21 cellular contexts compared by ENCODE assay signal in the genomic region with DNA sequence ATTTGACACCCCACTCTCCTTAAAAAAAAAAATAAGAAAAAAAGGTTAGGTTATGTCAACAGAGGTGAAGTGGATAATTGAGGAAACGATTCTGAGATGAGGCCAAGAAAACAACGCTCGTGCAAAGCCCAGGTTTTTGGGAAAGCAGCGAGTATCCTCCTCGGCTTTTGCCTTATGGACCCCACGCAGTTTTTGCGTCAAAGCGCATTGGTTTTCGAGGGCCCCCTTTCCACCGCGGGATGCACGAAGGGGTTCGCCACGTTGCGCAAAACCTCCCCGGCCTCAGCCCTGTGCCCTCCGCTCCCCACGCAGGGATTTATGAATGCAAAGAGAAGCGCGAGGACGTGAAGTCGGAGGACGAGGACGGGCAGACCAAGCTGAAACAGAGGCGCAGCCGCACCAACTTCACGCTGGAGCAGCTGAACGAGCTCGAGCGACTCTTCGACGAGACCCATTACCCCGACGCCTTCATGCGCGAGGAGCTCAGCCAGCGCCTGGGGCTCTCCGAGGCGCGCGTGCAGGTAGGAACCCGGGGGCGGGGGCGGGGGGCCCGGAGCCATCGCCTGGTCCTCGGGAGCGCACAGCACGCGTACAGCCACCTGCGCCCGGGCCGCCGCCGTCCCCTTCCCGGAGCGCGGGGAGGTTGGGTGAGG. TPM values are rescaled to one million over a fixed set of nuclear protein-coding genes. Genes with fewer than 3 reads are reported as not detected.
"Had no signal": no experiment of that assay in that cellular context is flagged by ENCODE, and none has a peak within 500 bp of the region (broad histone marks: within the 10 kb centered on the region; RNA-seq: fewer than 3 reads in every experiment).

No MANE protein-coding gene starts in this region.

- H3K36me3 ChIP-seq: heart left ventricle, lower lobe of right lung, right atrium auricular region, suprapubic skin, upper lobe of left lung had no signal

- H3K4me3 ChIP-seq: heart left ventricle, lower lobe of right lung, right atrium auricular region, skin epidermis, suprapubic skin, upper lobe of left lung had no signal

- H3K4me1 ChIP-seq: lower lobe of right lung, suprapubic skin had no signal

- DNase-seq: activated CD4-positive, CD25-positive, alpha-beta regulatory T cell; activated CD8-positive, alpha-beta memory T cell treated with anti-CD3 and anti-CD28 coated beads, Interleukin-2, amount 50 U/mL, for 4 hours; activated CD8-positive, alpha-beta T cell treated with anti-CD3 and anti-CD28 coated beads, Interleukin-2, amount 10 ng/mL, durations not matched to agents 7 days and 5 days; effector memory CD8-positive, alpha-beta T cell; heart left ventricle; left cardiac atrium; lower lobe of right lung; naive B cell; stimulated activated naive CD8-positive, alpha-beta T cell treated with anti-CD3 and anti-CD28 coated beads, Interleukin-15, Interleukin-2, amounts not matched to agents 100 U/mL and 50 U/mL, for 24 hours; SW 1271 had no signal

- H3K27ac ChIP-seq: epithelial cell of prostate, heart left ventricle, lower lobe of right lung, right atrium auricular region, suprapubic skin, upper lobe of left lung had no signal

- H3K27ac Mint-ChIP-seq: activated CD8-positive, alpha-beta T cell treated with anti-CD3 and anti-CD28 coated beads, Interleukin-2, amount 10 ng/mL, durations not matched to agents 7 days and 5 days; effector memory CD8-positive, alpha-beta T cell had no signal

- H3K4me3 Mint-ChIP-seq: activated CD4-positive, alpha-beta T cell treated with anti-CD3 and anti-CD28 coated beads, Interleukin-2, amount 10 ng/mL, durations not matched to agents 24 days and 14 days; activated CD8-positive, alpha-beta T cell treated with anti-CD3 and anti-CD28 coated beads, Interleukin-2, amount 10 ng/mL, durations not matched to agents 7 days and 5 days; effector memory CD8-positive, alpha-beta T cell had no signal

- H3K9me3 Mint-ChIP-seq: activated CD4-positive, alpha-beta T cell treated with anti-CD3 and anti-CD28 coated beads, Interleukin-2, amount 10 ng/mL, durations not matched to agents 24 days and 14 days had no signal

- ATAC-seq: activated CD8-positive, alpha-beta T cell treated with anti-CD3 and anti-CD28 coated beads, Interleukin-2, amount 10 ng/mL, durations not matched to agents 7 days and 5 days; effector memory CD8-positive, alpha-beta T cell; heart left ventricle; left cardiac atrium; lower lobe of right lung; stimulated activated naive CD8-positive, alpha-beta T cell treated with anti-CD3 and anti-CD28 coated beads, Interleukin-15, Interleukin-2, amounts not matched to agents 100 U/mL and 50 U/mL, for 24 hours had no signal

- H3K9me3 ChIP-seq: heart left ventricle, lower lobe of right lung, right atrium auricular region, suprapubic skin, upper lobe of left lung had no signal

RNA-seq across cellular contexts. Expression of a gene that starts 3.8 kb away (rescaled TPM):
- total RNA-seq: activated CD4-positive, alpha-beta T cell treated with anti-CD3 and anti-CD28 coated beads, Interleukin-2, amount 10 ng/mL, durations not matched to agents 24 days and 14 days; activated CD8-positive, alpha-beta T cell treated with anti-CD3 and anti-CD28 coated beads, Interleukin-2, amount 10 ng/mL, durations not matched to agents 7 days and 5 days; aorta; fibroblast of lung; frontal cortex; heart left ventricle; left cardiac atrium; lower lobe of right lung; posterior vena cava; right atrium auricular region; T-helper 2 cell treated with Interferon-gamma antibody and Interleukin-4, amounts not matched to agents 100 ng/mL and 5 ng/mL, for 36 hours; upper lobe of left lung had no signal
- polyA plus RNA-seq: fibroblast of lung, heart left ventricle had no signal
